Comparison of ENCODE assay signal across 2 cellular contexts in genomic region chr12:51531284-51531981, GRCh38.
TF ChIP-seq lines count a peak whose summit lies in the region.

No MANE protein-coding gene starts in this region.

TF ChIP-seq in GM23338, 12 proteins besides CTCF, POLR2A, EP300 and RAD21 (continued from another document):
- TF ChIP-seq ZNF462 (CRISPR knock-in tag; IDR thresholded peaks at IDR 0.05) (no peak), ZNF114 (CRISPR knock-in tag; IDR thresholded peaks at IDR 0.05) (no peak), ZNF331 (CRISPR knock-in tag; IDR thresholded peaks at IDR 0.05; ENCODE audit: low read depth) (no peak), CREB1 (CRISPR knock-in tag; IDR thresholded peaks at IDR 0.05; ENCODE audit: low read depth) (no peak), POLR2AphosphoS5 (IDR thresholded peaks at IDR 0.05; ENCODE audit: low read depth) (no peak), JUNB (IDR thresholded peaks at IDR 0.05; ENCODE audit: unreplicated experiment) (no peak)
TF ChIP-seq in GM23338: peak in this region for 0.

TF ChIP-seq in WTC11, 78 proteins besides CTCF, POLR2A, EP300 and RAD21 (continued from another document):
- TF ChIP-seq ZNF425 (CRISPR knock-in tag; conservative IDR thresholded peaks at IDR 0.05) (no peak), PRRX2 (CRISPR knock-in tag; IDR thresholded peaks at IDR 0.05) (no peak)
